Comparison of ENCODE assay signal across 13 cellular contexts in genomic region chr21:38903578-38904193, GRCh38.
DNase-seq lines count a peak whose midpoint lies in the region; ATAC-seq and TF ChIP-seq lines count a peak whose summit lies in the region.
"Had no signal": no experiment of that assay in that cellular context is flagged by ENCODE, and none has a peak within 500 bp of the region (broad histone marks: within the 10 kb centered on the region; RNA-seq: fewer than 3 reads in every experiment).

No MANE protein-coding gene starts in this region.

- H3K9me3 ChIP-seq in tibial artery, result no peaks in the 10 kb centered on the region
- no peaks in the 10 kb centered on the region for H3K9me3 ChIP-seq in adrenal gland (replicated peaks in 1 of 3)

- peaks cover 9 to 17% of the 10 kb centered on the region in 2 donors for H3K9me3 Mint-ChIP-seq in activated T-cell treated with anti-CD3 and anti-CD28 coated beads, Interleukin-2, amount 50 U/mL, for 72 hours

- ATAC-seq in foreskin keratinocyte (peak; percentile 73), GM21381 (IDR thresholded peaks at IDR 0.05; ENCODE audit: unreplicated experiment) (no peak)
- ATAC-seq in activated T-cell treated with anti-CD3 and anti-CD28 coated beads, Interleukin-2, amount 50 U/mL, for 72 hours (replicated peaks in 1 of 2), result no peak
- ATAC-seq: activated naive CD4-positive, alpha-beta T cell treated with anti-CD3 and anti-CD28 coated beads, Interleukin-2, amount 50 U/mL, for 72 hours had no signal

- H3K27ac Mint-ChIP-seq in activated T-cell treated with anti-CD3 and anti-CD28 coated beads, Interleukin-2, amount 50 U/mL, for 72 hours, result no peak overlapping the region

- intact Hi-C loops in tibial artery (cut with DNase I; ENCODE audit: low total_unique reads), result no loop called here
- intact Hi-C loops in adrenal gland (cut with DNase I), result no loop called here

- H3K4me1 ChIP-seq in foreskin keratinocyte (peaks cover 25% of the 10 kb centered on the region), tibial artery (peaks cover 0 to 43% (median 28%) of the 10 kb centered on the region in 4 donors), adrenal gland (replicated peaks in 1 of 2) (peaks cover 0 to 7% of the 10 kb centered on the region in 2 donors)

- peak; percentile 3 for TF ChIP-seq CTCF in foreskin keratinocyte (conservative IDR thresholded peaks at IDR 0.05)
- TF ChIP-seq CTCF in tibial artery (IDR thresholded peaks at IDR 0.05), result no peak
- no peak for TF ChIP-seq CTCF in adrenal gland (IDR thresholded peaks at IDR 0.05)

- H3K27me3 Mint-ChIP-seq in activated T-cell treated with anti-CD3 and anti-CD28 coated beads, Interleukin-2, amount 50 U/mL, for 72 hours (ENCODE audit: low read depth), result peaks cover 5% of the 10 kb centered on the region

- DNase-seq in amniotic epithelial cell (ENCODE audit: low read depth) (peak; percentile 37), foreskin keratinocyte (peak; percentile 99), mucosa of gallbladder (ENCODE audit: low spot score) (peak; percentile 51), tibial artery (no peak), adrenal gland (no peak), occipital lobe (lab: John Stamatoyannopoulos, UW) (no peak)
- DNase-seq in activated T-cell treated with anti-CD3 and anti-CD28 coated beads, Interleukin-2, amount 50 U/mL, for 72 hours, result no peak
- DNase-seq: NCI-H1417; SJCRH30; stimulated activated CD4-positive, alpha-beta T cell treated with anti-CD3 and anti-CD28 coated beads, Interleukin-2, amount 100 ng/mL, for 24 hours had no signal

- H3K27ac ChIP-seq in foreskin keratinocyte, result peak overlapping the region; percentile 96
- H3K27ac ChIP-seq in tibial artery, result peak overlapping the region; percentile 82 to 85
- H3K27ac ChIP-seq in adrenal gland, result peak overlapping the region in 1 of 5 donors; percentile 16
- H3K27ac ChIP-seq: C4-2B, SJCRH30 had no signal

- H3K4me3 ChIP-seq in tibial artery, result no peak overlapping the region
- H3K4me3 ChIP-seq in adrenal gland, result no peak overlapping the region
- H3K4me3 ChIP-seq: SJCRH30 had no signal

- TF ChIP-seq POLR2A in adrenal gland (IDR thresholded peaks at IDR 0.05), result no peak

- H3K36me3 ChIP-seq in tibial artery, result no peaks in the 10 kb centered on the region
- no peaks in the 10 kb centered on the region for H3K36me3 ChIP-seq in adrenal gland (replicated peaks in 1 of 2)
- H3K36me3 ChIP-seq: SJCRH30 had no signal

- WGBS in adrenal gland, 4 donors, result 72 to 86% (median 79%) methylated on average over 14 of the region's 14 CpGs

- H3K36me3 Mint-ChIP-seq in activated T-cell treated with anti-CD3 and anti-CD28 coated beads, Interleukin-2, amount 50 U/mL, for 72 hours (ENCODE audit: insufficient read depth in 2 of 2), result peaks cover 13 to 19% of the 10 kb centered on the region in 2 donors

- H3K27me3 ChIP-seq in foreskin keratinocyte, result no peaks in the 10 kb centered on the region
- no peaks in the 10 kb centered on the region for H3K27me3 ChIP-seq in tibial artery
- no peaks in the 10 kb centered on the region for H3K27me3 ChIP-seq in adrenal gland
- H3K27me3 ChIP-seq: SJCRH30 had no signal

- H3K4me3 Mint-ChIP-seq in activated T-cell treated with anti-CD3 and anti-CD28 coated beads, Interleukin-2, amount 50 U/mL, for 72 hours, result no peak overlapping the region

- H3K4me1 Mint-ChIP-seq in activated T-cell treated with anti-CD3 and anti-CD28 coated beads, Interleukin-2, amount 50 U/mL, for 72 hours (ENCODE audit: low read depth), result peaks cover 26% of the 10 kb centered on the region

Comparison
In these comparisons a context has a peak if more than half of its experiments do, and no peak if none do; other contexts are left out.
1. DNase-seq: peak in amniotic epithelial cell (single experiment), foreskin keratinocyte (2 of 2) and mucosa of gallbladder (single experiment); none in tibial artery (0 of 2), activated T-cell treated with anti-CD3 and anti-CD28 coated beads, Interleukin-2, amount 50 U/mL, for 72 hours (0 of 2), adrenal gland (0 of 7) and occipital lobe (single experiment).